In genomic region chr6:41878961-41879405, GRCh38 we compare ENCODE assay signal across 1 cellular context.
TF ChIP-seq lines count a peak whose summit lies in the region.

No MANE protein-coding gene starts in this region.

TF ChIP-seq in HepG2, 621 proteins besides CTCF, POLR2A, EP300 and RAD21 (continued from another document and continues in another):
- TF ChIP-seq ZMYM2 (CRISPR knock-in tag; IDR thresholded peaks at IDR 0.05) (peak; percentile 73; the same call in 1 of the 2 replicates), TOPORS (CRISPR knock-in tag; IDR thresholded peaks at IDR 0.05) (no peak), SMAD9 (CRISPR knock-in tag; IDR thresholded peaks at IDR 0.05) (no peak), CENPX (CRISPR knock-in tag; IDR thresholded peaks at IDR 0.05) (no peak), MXD1 (CRISPR knock-in tag; IDR thresholded peaks at IDR 0.05) (no peak), RCOR2 (CRISPR knock-in tag; IDR thresholded peaks at IDR 0.05) (0 out of 2 replicates have a peak, but pooled peaks have one; percentile 55), ZMYM3 (CRISPR knock-in tag; IDR thresholded peaks at IDR 0.05) (peak; percentile 87), SMAD3 (CRISPR knock-in tag; IDR thresholded peaks at IDR 0.05) (no peak), SMYD3 (CRISPR knock-in tag; IDR thresholded peaks at IDR 0.05) (no peak), ZNF382 (CRISPR knock-in tag; IDR thresholded peaks at IDR 0.05; ENCODE audit: borderline replicate concordance) (no peak), NCOA2 (CRISPR knock-in tag; IDR thresholded peaks at IDR 0.05) (no peak), CHCHD3 (CRISPR knock-in tag; IDR thresholded peaks at IDR 0.05) (no peak), CHD4 (IDR thresholded peaks at IDR 0.05; ENCODE audit: borderline replicate concordance, low read length) (0 out of 2 replicates have a peak, but pooled peaks have one; percentile 14), ARID5B (CRISPR knock-in tag; IDR thresholded peaks at IDR 0.05) (0 out of 2 replicates have a peak, but pooled peaks have one; percentile 12), ATF5 (CRISPR knock-in tag; IDR thresholded peaks at IDR 0.05; ENCODE audit: low read depth) (no peak), GRHL1 (CRISPR knock-in tag; conservative IDR thresholded peaks at IDR 0.05) (no peak), ZFP41 (CRISPR knock-in tag; IDR thresholded peaks at IDR 0.05; ENCODE audit: borderline replicate concordance) (no peak), KDM1A (CRISPR knock-in tag; IDR thresholded peaks at IDR 0.05) (peak; percentile 67; the same call in 1 of the 2 replicates), ZIK1 (CRISPR knock-in tag; IDR thresholded peaks at IDR 0.05; ENCODE audit: borderline replicate concordance, low read depth) (no peak), POGZ (CRISPR knock-in tag; IDR thresholded peaks at IDR 0.05) (peak; percentile 52; the same call in 1 of the 2 replicates), ZNF770 (CRISPR knock-in tag; IDR thresholded peaks at IDR 0.05) (peak; percentile 94), MTF1 (CRISPR knock-in tag; IDR thresholded peaks at IDR 0.05) (no peak), TFAP4 (IDR thresholded peaks at IDR 0.05; ENCODE audit: borderline replicate concordance, low read depth) (no peak), ZSCAN5A (CRISPR knock-in tag; IDR thresholded peaks at IDR 0.05; ENCODE audit: borderline replicate concordance) (no peak), ZNF569 (CRISPR knock-in tag; IDR thresholded peaks at IDR 0.05; ENCODE audit: borderline replicate concordance) (no peak), FOXK1 (CRISPR knock-in tag; IDR thresholded peaks at IDR 0.05; ENCODE audit: borderline replicate concordance, low read depth) (no peak), ZNF616 (CRISPR knock-in tag; IDR thresholded peaks at IDR 0.05; ENCODE audit: low read depth) (no peak), POLR2AphosphoS2 (IDR thresholded peaks at IDR 0.05; ENCODE audit: low read depth, low read length) (no peak), ZNF224 (CRISPR knock-in tag; IDR thresholded peaks at IDR 0.05) (no peak), ZBTB33 (CRISPR knock-in tag; IDR thresholded peaks at IDR 0.05) (peak; percentile 70), BCL6 (CRISPR knock-in tag; IDR thresholded peaks at IDR 0.05) (0 out of 2 replicates have a peak, but pooled peaks have one; percentile 28), ZFP90 (CRISPR knock-in tag; IDR thresholded peaks at IDR 0.05; ENCODE audit: borderline replicate concordance) (no peak), JUNB (CRISPR knock-in tag; IDR thresholded peaks at IDR 0.05; ENCODE audit: borderline replicate concordance) (no peak), ZNF362 (CRISPR knock-in tag; IDR thresholded peaks at IDR 0.05; ENCODE audit: borderline replicate concordance) (no peak), ZBTB20 (CRISPR knock-in tag; IDR thresholded peaks at IDR 0.05; ENCODE audit: borderline replicate concordance, low read depth) (no peak), NFYC (CRISPR knock-in tag; IDR thresholded peaks at IDR 0.05) (no peak), TERF1 (CRISPR knock-in tag; IDR thresholded peaks at IDR 0.05) (no peak), ZNF460 (CRISPR knock-in tag; IDR thresholded peaks at IDR 0.05; ENCODE audit: borderline replicate concordance) (peak; percentile 99), NR2C2 (CRISPR knock-in tag; IDR thresholded peaks at IDR 0.05; ENCODE audit: borderline replicate concordance) (no peak), ZNF687 (CRISPR knock-in tag; IDR thresholded peaks at IDR 0.05) (no peak), ZBTB38 (CRISPR knock-in tag; IDR thresholded peaks at IDR 0.05) (no peak)
